Comparison of ENCODE assay signal across 16 cellular contexts in genomic region chr11:70630816-70631623, GRCh38.
DNase-seq lines count a peak whose midpoint lies in the region; ATAC-seq and TF ChIP-seq lines count a peak whose summit lies in the region.
"Had no signal": no experiment of that assay in that cellular context is flagged by ENCODE, and none has a peak within 500 bp of the region (broad histone marks: within the 10 kb centered on the region; RNA-seq: fewer than 3 reads in every experiment).

No MANE protein-coding gene starts in this region.

- H3K4me3 ChIP-seq in dorsolateral prefrontal cortex = peak overlapping the region in 47 of 59 donors; percentile 7 to 57 (median 33)
- H3K4me3 ChIP-seq in trophoblast cell (ENCODE audit: low read depth, low read length) = peak overlapping the region; percentile 32
- H3K4me3 ChIP-seq in heart left ventricle = no peak overlapping the region
- H3K4me3 ChIP-seq in smooth muscle cell = no peak overlapping the region
- H3K4me3 ChIP-seq: BLaER1, HAP-1 had no signal

- no peaks in the 10 kb centered on the region for H4K20me1 ChIP-seq in smooth muscle cell (ENCODE audit: low read depth)
- H4K20me1 ChIP-seq: BLaER1 had no signal

- no peak overlapping the region for H2BK5ac ChIP-seq in trophoblast cell (ENCODE audit: low read depth, low read length, poor library complexity)

- no peaks in the 10 kb centered on the region for H3K79me2 ChIP-seq in trophoblast cell (ENCODE audit: control insufficient read depth, insufficient read depth, low read length, poor library complexity)
- H3K79me2 ChIP-seq in smooth muscle cell (ENCODE audit: low read depth) = no peaks in the 10 kb centered on the region

- H3K36me3 ChIP-seq in trophoblast cell (ENCODE audit: control insufficient read depth in 1 of 2, insufficient read depth in 2 of 2, low read length in 2 of 2) = no peaks in the 10 kb centered on the region
- H3K36me3 ChIP-seq in heart left ventricle = no peaks in the 10 kb centered on the region
- H3K36me3 ChIP-seq in smooth muscle cell (ENCODE audit: low read depth) = no peaks in the 10 kb centered on the region
- H3K36me3 ChIP-seq: BLaER1, HAP-1 had no signal

- no peaks in the 10 kb centered on the region for H3K27me3 ChIP-seq in dorsolateral prefrontal cortex
- no peaks in the 10 kb centered on the region for H3K27me3 ChIP-seq in trophoblast cell (ENCODE audit: insufficient read depth, low read length)
- H3K27me3 ChIP-seq in heart left ventricle = peaks cover 0 to 10% (median 0%) of the 10 kb centered on the region in 9 donors
- H3K27me3 ChIP-seq in smooth muscle cell (ENCODE audit: low read depth) = no peaks in the 10 kb centered on the region
- H3K27me3 ChIP-seq: BLaER1 had no signal

- no peak overlapping the region for H3K14ac ChIP-seq in trophoblast cell (ENCODE audit: low read length)

- no peak for TF ChIP-seq POLR2A in heart left ventricle (IDR thresholded peaks at IDR 0.05)

- no CpG with 5 or more reads among the region's 20 CpGs for WGBS in trophoblast cell (ENCODE audit: extremely low coverage, insufficient coverage, insufficient read length)
- 68 to 80% (median 74%) methylated on average over 16 to 20 of the region's 20 CpGs for WGBS in heart left ventricle, 4 donors
- WGBS in smooth muscle cell (ENCODE audit: low lambda C conversion rate) = 91% methylated on average over 20 of the region's 20 CpGs

- H3K27ac ChIP-seq in dorsolateral prefrontal cortex (peak overlapping the region in 51 of 59 donors; percentile 4 to 88 (median 69)), trophoblast cell (ENCODE audit: low read depth, low read length) (no peak overlapping the region), heart left ventricle (no peak overlapping the region), smooth muscle cell (ENCODE audit: low read depth) (no peak overlapping the region)
- H3K27ac ChIP-seq: 22Rv1, BLaER1 had no signal

- no peak overlapping the region for H3K4ac ChIP-seq in trophoblast cell (ENCODE audit: low read depth, low read length)

- no peak overlapping the region for H4K12ac ChIP-seq in trophoblast cell (ENCODE audit: low read depth, low read length)

- peak; percentile 51 for DNase-seq in DMS 273 (lab: John Stamatoyannopoulos, UW; ENCODE audit: unreplicated experiment)
- DNase-seq in DMS 273 treated with DMSO at 0.1 percent for 48 hours (lab: John Stamatoyannopoulos, UW) = no peak
- DNase-seq in NCI-H82 (lab: John Stamatoyannopoulos, UW) = peak; percentile 91
- DNase-seq in dorsolateral prefrontal cortex = peak in 5 of 10 donors; percentile 52 to 72 (median 57)
- no peak for DNase-seq in trophoblast cell
- DNase-seq in heart left ventricle = no peak
- no peak for DNase-seq in smooth muscle cell (lab: John Stamatoyannopoulos, UW; ENCODE audit: unreplicated experiment)
- DNase-seq: CD8-positive, alpha-beta memory T cell; NCI-H1436 treated with DMSO at 0.1 percent for 48 hours; NCI-H2081 treated with DMSO at 0.1 percent for 48 hours; NCI-H510A treated with DMSO at 0.1 percent for 48 hours; SIG-M5 had no signal

- H3K79me1 ChIP-seq in trophoblast cell (ENCODE audit: low read length) = no peaks in the 10 kb centered on the region

- no peak overlapping the region for H2AK5ac ChIP-seq in trophoblast cell (ENCODE audit: low read length)

- H3K9me3 ChIP-seq in trophoblast cell (ENCODE audit: insufficient read depth, low read depth, low read length) (no peaks in the 10 kb centered on the region), heart left ventricle (no peaks in the 10 kb centered on the region), smooth muscle cell (replicated peaks; ENCODE audit: low read depth) (no peaks in the 10 kb centered on the region)
- H3K9me3 ChIP-seq: BLaER1, HAP-1 had no signal

- TF ChIP-seq CTCF in dorsolateral prefrontal cortex (IDR thresholded peaks at IDR 0.05 in 54 of 56, conservative IDR thresholded peaks at IDR 0.05 in 2 of 56; ENCODE audit: low read depth in 1 of 56, partially characterized antibody in 56 of 56) (no peak), heart left ventricle (IDR thresholded peaks at IDR 0.05) (no peak), smooth muscle cell (IDR thresholded peaks at IDR 0.05; ENCODE audit: borderline replicate concordance, insufficient read depth, poor library complexity, severe bottlenecking) (no peak)

- no peak overlapping the region for H4K91ac ChIP-seq in trophoblast cell (ENCODE audit: low read depth, low read length)

- H2AFZ ChIP-seq in trophoblast cell (ENCODE audit: insufficient read depth, low read length, poor library complexity) (no peak overlapping the region), smooth muscle cell (ENCODE audit: low read depth) (no peak overlapping the region)

- H3K9ac ChIP-seq in trophoblast cell (ENCODE audit: low read length) (no peak overlapping the region), smooth muscle cell (ENCODE audit: low read depth) (no peak overlapping the region)
- H3K9ac ChIP-seq: BLaER1 had no signal

- intact Hi-C loops in dorsolateral prefrontal cortex (cut with DNase I) = no loop called here
- intact Hi-C loops in heart left ventricle (cut with DNase I) = no loop called here

- no peak overlapping the region for H3K23ac ChIP-seq in trophoblast cell (ENCODE audit: low read length)

- H4K8ac ChIP-seq in trophoblast cell (ENCODE audit: low read depth, low read length) = no peak overlapping the region

- ATAC-seq in GM18867 (IDR thresholded peaks at IDR 0.05; ENCODE audit: unreplicated experiment) (no peak), heart left ventricle (no peak)

- H3K18ac ChIP-seq in trophoblast cell (ENCODE audit: low read length) = no peak overlapping the region

- H2BK12ac ChIP-seq in trophoblast cell (ENCODE audit: low read length) = no peak overlapping the region

- no peaks in the 10 kb centered on the region for H3F3A ChIP-seq in smooth muscle cell (ENCODE audit: low read depth)

- no peak overlapping the region for H2BK120ac ChIP-seq in trophoblast cell (ENCODE audit: insufficient read depth, low read length, poor library complexity)

- no peak overlapping the region for H3K4me2 ChIP-seq in trophoblast cell (ENCODE audit: low read length)
- H3K4me2 ChIP-seq in smooth muscle cell = no peak overlapping the region
- H3K4me2 ChIP-seq: BLaER1 had no signal

- H3K4me1 ChIP-seq in trophoblast cell (ENCODE audit: control insufficient read depth in 1 of 2, insufficient read depth in 2 of 2, low read length in 2 of 2) (no peaks in the 10 kb centered on the region), heart left ventricle (peaks cover 0 to 17% (median 4%) of the 10 kb centered on the region in 12 donors), smooth muscle cell (ENCODE audit: low read depth) (no peaks in the 10 kb centered on the region)
- H3K4me1 ChIP-seq: HAP-1 had no signal

Comparison
In these comparisons a context has a peak if more than half of its experiments do, and no peak if none do; other contexts are left out.
1. DNase-seq: peak in DMS 273 (single experiment) and NCI-H82 (single experiment); none in DMS 273 treated with DMSO at 0.1 percent for 48 hours (single experiment), trophoblast cell (0 of 2), heart left ventricle (0 of 5) and smooth muscle cell (single experiment).
2. H3K27ac ChIP-seq: peak in dorsolateral prefrontal cortex (51 of 59); none in trophoblast cell (single experiment), heart left ventricle (0 of 12) and smooth muscle cell (single experiment).
3. H3K4me3 ChIP-seq: peak in dorsolateral prefrontal cortex (47 of 59) and trophoblast cell (single experiment); none in heart left ventricle (0 of 12) and smooth muscle cell (single experiment).